ENCODE assay signal across 22 cellular contexts in genomic region chr17:7175363-7175733, GRCh38. TPM values are rescaled to one million over a fixed set of nuclear protein-coding genes. Genes with fewer than 3 reads are reported as not detected.
A peak's percentile ranks its signal among the peaks of the same experiment; 100 is the strongest.
DNase-seq lines count a peak whose midpoint lies in the region; ATAC-seq, FAIRE-seq and TF ChIP-seq lines count a peak whose summit lies in the region.
"Had no signal": no experiment of that assay in that cellular context is flagged by ENCODE, and none has a peak within 500 bp of the region (broad histone marks: within the 10 kb centered on the region; RNA-seq: fewer than 3 reads in every experiment).

No MANE protein-coding gene starts in this region.

- TF ChIP-seq EP300 in K562 (IDR thresholded peaks at IDR 0.05; ENCODE audit: low read length) (no peak), esophagus muscularis mucosa (IDR thresholded peaks at IDR 0.05) (no peak)

- H2AFZ ChIP-seq in K562 (ENCODE audit: low read depth, low read length) (no peak overlapping the region), neuron (ENCODE audit: low read depth, low read length) (no peak overlapping the region)
- H2AFZ ChIP-seq: GM23338 had no signal

- H3K4me3 ChIP-seq in BLaER1 treated with 17β-estradiol and CSF1 and Interleukin-3, amounts not matched to agents 10 nM and 100 nM = no peak overlapping the region
- H3K4me3 ChIP-seq in K562 = no peak overlapping the region
- H3K4me3 ChIP-seq in neuron (ENCODE audit: low read length) = peak overlapping the region; percentile 63
- no peak overlapping the region for H3K4me3 ChIP-seq in esophagus muscularis mucosa
- H3K4me3 ChIP-seq: GM23338 had no signal

- intact Hi-C loops in K562 (cut with micrococcal nuclease) = no loop called here
- intact Hi-C loops in esophagus muscularis mucosa (cut with DNase I) = loop anchor here (5.0 kb wide), 1 partner anchor 38 kb away; no protein-coding TSS in a partner anchor

- no peaks in the 10 kb centered on the region for H3K79me2 ChIP-seq in K562 (ENCODE audit: control insufficient read depth, insufficient read depth, low read length)

- TF ChIP-seq POLR2A in K562 (conservative IDR thresholded peaks at IDR 0.05) = no peak
- TF ChIP-seq POLR2A in esophagus muscularis mucosa (IDR thresholded peaks at IDR 0.05; ENCODE audit: low read depth) = no peak

- no peak for TF ChIP-seq RAD21 in K562 (CRISPR knock-in tag; conservative IDR thresholded peaks at IDR 0.05 in 1 of 2, IDR thresholded peaks at IDR 0.05 in 1 of 2)

- H3K4me2 ChIP-seq in BLaER1 treated with 17β-estradiol and CSF1 and Interleukin-3, amounts not matched to agents 10 nM and 100 nM = peak overlapping the region in 9 of 11 experiments; percentile 53 to 82 (median 72); a peak in 13 of 22 replicates
- H3K4me2 ChIP-seq in K562 (ENCODE audit: insufficient read depth, low read length) = no peak overlapping the region
- H3K4me2 ChIP-seq: SK-N-SH had no signal

- in situ Hi-C loops in K562 (cut with MboI) = no loop called here

- peaks cover 0 to 2% (median 0%) of the 10 kb centered on the region in 11 experiments; a peak in 2 of 22 replicates for H3K36me3 ChIP-seq in BLaER1 treated with 17β-estradiol and CSF1 and Interleukin-3, amounts not matched to agents 10 nM and 100 nM
- no peaks in the 10 kb centered on the region for H3K36me3 ChIP-seq in K562 (ENCODE audit: control insufficient read depth, insufficient read depth, low read length)
- peaks cover 9% of the 10 kb centered on the region for H3K36me3 ChIP-seq in neuron (ENCODE audit: insufficient read depth, low read length)
- H3K36me3 ChIP-seq in esophagus muscularis mucosa = no peaks in the 10 kb centered on the region
- H3K36me3 ChIP-seq: BE2C had no signal

- POLR2A ChIA-PET in K562 (lab: Yijun Ruan, JAX) = no interaction called here

- 10% methylated on average over 3 of the region's 5 CpGs for WGBS in K562 (ENCODE audit: insufficient coverage, low coverage, missing lambda C conversion rate)
- WGBS in esophagus muscularis mucosa = 75% methylated on average over 5 of the region's 5 CpGs

- DNase-seq in K562 (ENCODE audit: extremely low read depth in 1 of 4, low spot score in 3 of 4) = no peak
- DNase-seq in esophagus muscularis mucosa (ENCODE audit: extremely low spot score) = no peak
- DNase-seq: BE2C; CD8-positive, alpha-beta T cell; DND-41; KBM-7; NCI-H1105; NCI-H146; NCI-H2029; NCI-H2227 treated with DMSO at 0.1 percent for 48 hours; NCI-H510A treated with DMSO at 0.1 percent for 48 hours; NCI-H748 treated with DMSO at 0.1 percent for 48 hours; NK-92 treated with Interleukin-12 subunit alpha and Interleukin-12 subunit beta, amount 100 ng/mL, for 24 hours; SIG-M5; SK-N-SH had no signal

- H3K4me1 ChIP-seq in BLaER1 treated with 17β-estradiol and CSF1 and Interleukin-3, amounts not matched to agents 10 nM and 100 nM = peaks cover 30 to 52% (median 41%) of the 10 kb centered on the region in 10 experiments
- H3K4me1 ChIP-seq in K562 (replicated peaks in 1 of 2; ENCODE audit: control insufficient read depth in 2 of 2, insufficient read depth in 2 of 2, low read length in 2 of 2) (peaks cover 3 to 26% of the 10 kb centered on the region in 2 experiments; a peak in 3 of 5 replicates), neuron (ENCODE audit: insufficient read depth, low read length) (peaks cover 20% of the 10 kb centered on the region), esophagus muscularis mucosa (peaks cover 12 to 25% (median 23%) of the 10 kb centered on the region in 4 donors)
- H3K4me1 ChIP-seq: BE2C had no signal

- no TSS peak for BruUV-seq in K562 (replicated peaks; lab: Mats Ljungman, UMichigan)

- TF ChIP-seq CTCF in K562 (IDR thresholded peaks at IDR 0.05 in 2 of 3, conservative IDR thresholded peaks at IDR 0.05 in 1 of 3; ENCODE audit: insufficient read depth in 2 of 3, low read depth in 1 of 3, low read length in 3 of 3) (no peak), esophagus muscularis mucosa (IDR thresholded peaks at IDR 0.05) (no peak)

- peak overlapping the region in 1 of 11 experiments; percentile 62; a peak in 1 of 22 replicates for H3K27ac ChIP-seq in BLaER1 treated with 17β-estradiol and CSF1 and Interleukin-3, amounts not matched to agents 10 nM and 100 nM
- H3K27ac ChIP-seq in K562 (ENCODE audit: extremely low read depth, low read depth, low read length) = no peak overlapping the region
- H3K27ac ChIP-seq in esophagus muscularis mucosa (replicated peaks in 1 of 4) = no peak overlapping the region

- no peaks in the 10 kb centered on the region for H3K9me1 ChIP-seq in K562 (ENCODE audit: control insufficient read depth, insufficient read depth, low read length)

- peaks cover 0 to 6% (median 0%) of the 10 kb centered on the region in 11 experiments; a peak in 1 of 22 replicates for H3K27me3 ChIP-seq in BLaER1 treated with 17β-estradiol and CSF1 and Interleukin-3, amounts not matched to agents 10 nM and 100 nM
- H3K27me3 ChIP-seq in K562 (ENCODE audit: control insufficient read depth in 2 of 2, insufficient read depth in 2 of 2, low read length in 2 of 2) (peaks cover 0 to 14% of the 10 kb centered on the region in 2 experiments; a peak in 2 of 5 replicates), neuron (ENCODE audit: insufficient read depth, low read length) (no peaks in the 10 kb centered on the region), esophagus muscularis mucosa (peaks cover 0 to 66% (median 18%) of the 10 kb centered on the region in 4 donors)

- no peak for ATAC-seq in K562
- ATAC-seq in GM21786 (IDR thresholded peaks at IDR 0.05; ENCODE audit: unreplicated experiment) = no peak
- ATAC-seq in HG02973 (IDR thresholded peaks at IDR 0.05; ENCODE audit: unreplicated experiment) = no peak
- ATAC-seq: CD8-positive, alpha-beta T cell; GM23338; HCT116 had no signal

- no peaks in the 10 kb centered on the region for H4K20me1 ChIP-seq in BLaER1 treated with 17β-estradiol and CSF1 and Interleukin-3, amounts not matched to agents 10 nM and 100 nM
- no peaks in the 10 kb centered on the region for H4K20me1 ChIP-seq in K562 (replicated peaks; ENCODE audit: control insufficient read depth, insufficient read depth, low read length)

- CTCF ChIA-PET in K562 (lab: Yijun Ruan, JAX; ENCODE audit: low intra/inter-chr PET ratio) = interaction anchor here (1.1 kb wide), 1 partner anchor 130 kb away, joined by 3 read pairs; no protein-coding TSS in a partner anchor

- no peak overlapping the region for H3K9ac ChIP-seq in BLaER1 treated with 17β-estradiol and CSF1 and Interleukin-3, amounts not matched to agents 10 nM and 100 nM
- H3K9ac ChIP-seq in K562 (ENCODE audit: insufficient read depth in 1 of 2, low read depth in 2 of 2, low read length in 2 of 2) = no peak overlapping the region
- H3K9ac ChIP-seq: SK-N-SH had no signal

- FAIRE-seq in K562 (lab: Jason Lieb, UNC) = no peak
- FAIRE-seq: A204.1 had no signal

- peaks cover 5 to 25% (median 6%) of the 10 kb centered on the region in 11 experiments; a peak in 21 of 22 replicates for H3K9me3 ChIP-seq in BLaER1 treated with 17β-estradiol and CSF1 and Interleukin-3, amounts not matched to agents 10 nM and 100 nM (replicated peaks in 1 of 11)
- H3K9me3 ChIP-seq in K562 (replicated peaks; ENCODE audit: control insufficient read depth, insufficient read depth, low read depth, low read length) (0 out of 2 replicates have a peak, but pooled peaks cover 3% of the 10 kb centered on the region), neuron (ENCODE audit: low read length) (peaks cover 3% of the 10 kb centered on the region), esophagus muscularis mucosa (peaks cover 0 to 4% (median under 1%) of the 10 kb centered on the region in 4 donors)
- H3K9me3 ChIP-seq: BE2C, SK-N-SH had no signal

RNA-seq across cellular contexts. Expression of gene ASGR1, which starts 3.8 kb away (rescaled TPM):
- 1.4 and 3.8 TPM in 2 replicates for total RNA-seq in K562 (2011; cell fraction: chromatin; rRNA removed; ENCODE audit: low replicate concordance)
- total RNA-seq in K562 (2011; cell fraction: nucleolus; rRNA removed) = 2.1 and 3.0 TPM in 2 replicates
- 1.3 and 1.6 TPM in 2 replicates for total RNA-seq in K562 (2011; cell fraction: nucleoplasm; rRNA removed)
- total RNA-seq in K562 (2014; rRNA removed) = 0.45 and 1.00 TPM in 2 replicates
- 0.11 TPM in 1 of 2 replicates, not detected in the other for total RNA-seq in K562 (2014; rRNA removed; fragmentation: Illumina TruSeq; extraction: Trizol)
- total RNA-seq in K562 (2015; rRNA removed; fragmentation: Illumina TruSeq; extraction: Trizol) = 0.14 and 0.41 TPM in 2 replicates
- total RNA-seq in K562 (2021) = 0.58 and 0.78 TPM in 2 replicates
- polyA plus RNA-seq in K562 (2011; rRNA removed) = 1.0 and 2.5 TPM in 2 replicates
- 2.6 and 3.2 TPM in 2 replicates for polyA plus RNA-seq in K562 (2011; cell fraction: cytosol; rRNA removed)
- polyA plus RNA-seq in K562 (2011; cell fraction: nucleus; rRNA removed) = 7.7 and 11.1 TPM in 2 replicates
- 0.68 and 1.1 TPM in 2 replicates for polyA plus RNA-seq in K562 (2012)
- 0.15 and 0.40 TPM in 2 replicates for polyA plus RNA-seq in K562 (2014; fragmentation: Illumina TruSeq; extraction: Trizol)
- not detected for polyA plus RNA-seq in K562 (2014; fragmentation: Nextera tagmentation; extraction: Ambion mirVana)
- polyA plus RNA-seq in K562 (2014; rRNA removed) = 0.64 and 2.3 TPM in 2 replicates
- polyA minus RNA-seq in K562 (2011; rRNA and poly(A)+ RNA removed) = 0.24 and 0.56 TPM in 2 replicates
- 1.3 TPM in 1 of 2 replicates, not detected in the other for polyA minus RNA-seq in K562 (2011; cell fraction: cytosol; rRNA and poly(A)+ RNA removed)
- polyA minus RNA-seq in K562 (2011; cell fraction: nucleus; rRNA and poly(A)+ RNA removed) = 1.2 and 2.7 TPM in 2 replicates
- total RNA-seq in esophagus muscularis mucosa = 1 to 10 TPM in 1 of 4 donors, under 1 TPM in 1, not detected in 2; 0.52 to 2.5 TPM

RNA-seq across cellular contexts. Expression of gene DLG4, which starts 44.3 kb away (rescaled TPM):
- 43.5 and 75.5 TPM in 2 replicates for total RNA-seq in K562 (2011; cell fraction: chromatin; rRNA removed; ENCODE audit: low replicate concordance)
- total RNA-seq in K562 (2011; cell fraction: nucleolus; rRNA removed) = 21.5 and 23.8 TPM in 2 replicates
- 31.9 and 46.3 TPM in 2 replicates for total RNA-seq in K562 (2011; cell fraction: nucleoplasm; rRNA removed)
- total RNA-seq in K562 (2014; rRNA removed) = 4.1 and 4.9 TPM in 2 replicates
- 2.2 and 3.1 TPM in 2 replicates for total RNA-seq in K562 (2014; rRNA removed; fragmentation: Illumina TruSeq; extraction: Trizol)
- 4.0 and 4.1 TPM in 2 replicates for total RNA-seq in K562 (2015; rRNA removed; fragmentation: Illumina TruSeq; extraction: Trizol)
- 8.8 and 12.0 TPM in 2 replicates for total RNA-seq in K562 (2021)
- 4.6 and 9.8 TPM in 2 replicates for polyA plus RNA-seq in K562 (2011; rRNA removed)
- polyA plus RNA-seq in K562 (2011; cell fraction: cytosol; rRNA removed) = 4.1 and 4.3 TPM in 2 replicates
- polyA plus RNA-seq in K562 (2011; cell fraction: nucleus; rRNA removed) = 29.5 and 39.7 TPM in 2 replicates
- polyA plus RNA-seq in K562 (2012) = 11.6 and 11.9 TPM in 2 replicates
- polyA plus RNA-seq in K562 (2014; fragmentation: Illumina TruSeq; extraction: Trizol) = 6.3 and 7.8 TPM in 2 replicates
- under 1 TPM; 0.03 to 0.07 TPM for polyA plus RNA-seq in K562 (2014; fragmentation: Nextera tagmentation; extraction: Ambion mirVana)
- 6.6 and 8.5 TPM in 2 replicates for polyA plus RNA-seq in K562 (2014; rRNA removed)
- polyA minus RNA-seq in K562 (2011; rRNA and poly(A)+ RNA removed) = 4.0 and 5.2 TPM in 2 replicates
- 4.9 and 5.7 TPM in 2 replicates for polyA minus RNA-seq in K562 (2011; cell fraction: cytosol; rRNA and poly(A)+ RNA removed)
- polyA minus RNA-seq in K562 (2011; cell fraction: nucleus; rRNA and poly(A)+ RNA removed) = 7.0 and 8.4 TPM in 2 replicates
- 10 to 100 TPM; 12.3 to 21.4 (median 16.5) TPM for total RNA-seq in esophagus muscularis mucosa

RNA-seq across cellular contexts. Expression of gene ACADVL, which starts 44.4 kb away (rescaled TPM):
- 1,164 and 2,824 TPM in 2 replicates for total RNA-seq in K562 (2011; cell fraction: chromatin; rRNA removed; ENCODE audit: low replicate concordance)
- 1,687 and 1,801 TPM in 2 replicates for total RNA-seq in K562 (2011; cell fraction: nucleolus; rRNA removed)
- 1,262 and 1,361 TPM in 2 replicates for total RNA-seq in K562 (2011; cell fraction: nucleoplasm; rRNA removed)
- total RNA-seq in K562 (2014; rRNA removed) (214 and 235 TPM in 2 replicates), K562 (2014; rRNA removed; fragmentation: Illumina TruSeq; extraction: Trizol) (87.0 and 117 TPM in 2 replicates), K562 (2015; rRNA removed; fragmentation: Illumina TruSeq; extraction: Trizol) (180 and 194 TPM in 2 replicates), K562 (2021) (283 and 313 TPM in 2 replicates), esophagus muscularis mucosa (100 to 1,000 TPM; 250 to 662 (median 544) TPM)
- polyA plus RNA-seq in K562 (2011; rRNA removed) (261 and 459 TPM in 2 replicates), K562 (2014; fragmentation: Illumina TruSeq; extraction: Trizol) (241 and 269 TPM in 2 replicates), K562 (2014; fragmentation: Nextera tagmentation; extraction: Ambion mirVana) (10 to 100 TPM; 25.5 to 46.2 TPM), K562 (2014; rRNA removed) (376 and 449 TPM in 2 replicates)
- polyA plus RNA-seq in K562 (2011; cell fraction: cytosol; rRNA removed) = 206 and 297 TPM in 2 replicates
- polyA plus RNA-seq in K562 (2011; cell fraction: nucleus; rRNA removed) = 4,218 and 4,978 TPM in 2 replicates
- 380 and 644 TPM in 2 replicates for polyA plus RNA-seq in K562 (2012)
- 93.6 and 95.1 TPM in 2 replicates for polyA minus RNA-seq in K562 (2011; rRNA and poly(A)+ RNA removed)
- 82.1 and 82.9 TPM in 2 replicates for polyA minus RNA-seq in K562 (2011; cell fraction: cytosol; rRNA and poly(A)+ RNA removed)
- polyA minus RNA-seq in K562 (2011; cell fraction: nucleus; rRNA and poly(A)+ RNA removed) = 363 and 519 TPM in 2 replicates

RNA-seq across cellular contexts. Expression of gene DVL2, which starts 59.0 kb away (rescaled TPM):
- 108 and 173 TPM in 2 replicates for total RNA-seq in K562 (2011; cell fraction: chromatin; rRNA removed; ENCODE audit: low replicate concordance)
- total RNA-seq in K562 (2011; cell fraction: nucleolus; rRNA removed) = 80.7 and 98.4 TPM in 2 replicates
- total RNA-seq in K562 (2011; cell fraction: nucleoplasm; rRNA removed) = 85.2 and 125 TPM in 2 replicates
- total RNA-seq in K562 (2014; rRNA removed) (39.1 and 42.9 TPM in 2 replicates), K562 (2014; rRNA removed; fragmentation: Illumina TruSeq; extraction: Trizol) (10.7 and 12.0 TPM in 2 replicates), K562 (2015; rRNA removed; fragmentation: Illumina TruSeq; extraction: Trizol) (24.3 and 25.9 TPM in 2 replicates), K562 (2021) (44.6 and 49.5 TPM in 2 replicates), esophagus muscularis mucosa (10 to 100 TPM; 34.5 to 55.5 (median 43.7) TPM)
- polyA plus RNA-seq in K562 (2011; rRNA removed) (3.9 and 7.2 TPM in 2 replicates), K562 (2014; fragmentation: Illumina TruSeq; extraction: Trizol) (34.0 and 35.5 TPM in 2 replicates), K562 (2014; fragmentation: Nextera tagmentation; extraction: Ambion mirVana) (1 to 10 TPM; 1.3 TPM), K562 (2014; rRNA removed) (25.8 and 28.5 TPM in 2 replicates)
- polyA plus RNA-seq in K562 (2011; cell fraction: cytosol; rRNA removed) = 6.9 and 7.1 TPM in 2 replicates
- polyA plus RNA-seq in K562 (2011; cell fraction: nucleus; rRNA removed) = 34.8 and 49.0 TPM in 2 replicates
- 45.7 and 51.8 TPM in 2 replicates for polyA plus RNA-seq in K562 (2012)
- polyA minus RNA-seq in K562 (2011; rRNA and poly(A)+ RNA removed) = 11.9 and 13.2 TPM in 2 replicates
- polyA minus RNA-seq in K562 (2011; cell fraction: cytosol; rRNA and poly(A)+ RNA removed) = 9.1 and 20.8 TPM in 2 replicates
- polyA minus RNA-seq in K562 (2011; cell fraction: nucleus; rRNA and poly(A)+ RNA removed) = 30.4 and 34.9 TPM in 2 replicates
